Comparison of ENCODE assay signal across 1 cellular context in the genomic region with DNA sequence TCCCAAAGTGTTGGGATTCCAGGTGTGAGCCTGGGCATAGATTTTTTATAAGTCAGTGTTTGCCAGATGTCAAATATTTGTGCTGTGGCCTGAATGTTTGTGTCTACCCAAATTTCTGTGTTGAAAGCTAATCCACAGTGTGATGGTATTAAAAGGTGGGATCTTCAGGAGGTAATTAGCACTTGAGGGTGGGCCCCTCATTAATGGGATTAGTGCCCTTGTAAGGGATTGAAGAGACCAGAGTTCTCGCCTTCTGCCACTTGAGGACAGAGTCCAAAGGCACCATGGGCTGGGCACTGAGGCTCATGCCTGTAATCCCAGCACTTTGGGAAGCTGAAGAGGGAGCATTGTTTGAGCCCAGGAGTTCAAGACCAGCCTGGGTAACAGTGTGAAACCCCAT.
TF ChIP-seq lines count a peak whose summit lies in the region.

No MANE protein-coding gene starts in this region.

TF ChIP-seq in HepG2, 621 proteins besides CTCF, POLR2A, EP300 and RAD21:
- peak; percentile 99 for TF ChIP-seq ZNF264 (CRISPR knock-in tag; IDR thresholded peaks at IDR 0.05)
- TF ChIP-seq ZNF619 (CRISPR knock-in tag; IDR thresholded peaks at IDR 0.05) = no peak
TF ChIP-seq in HepG2: peak in this region for 1.
